In genomic region chr17:54814371-54814770, GRCh38 we compare ENCODE assay signal across 25 cellular contexts.
"Had no signal": no experiment of that assay in that cellular context is flagged by ENCODE, and none has a peak within 500 bp of the region (broad histone marks: within the 10 kb centered on the region; RNA-seq: fewer than 3 reads in every experiment).

No MANE protein-coding gene starts in this region.

- H3K36me3 ChIP-seq: cardiac muscle cell, SJCRH30 had no signal

- H3K4me3 ChIP-seq: cardiac muscle cell, K562, SJCRH30, SK-N-MC had no signal

- H3K27me3 ChIP-seq: cardiac muscle cell, SJCRH30 had no signal

- FAIRE-seq: K562, TTC549 had no signal

- DNase-seq: activated B cell treated with CpG ODN at 0.5 μM for 24 hours; activated CD4-positive, alpha-beta memory T cell treated with anti-CD3 and anti-CD28 coated beads, Interleukin-2, amount 10 ng/mL, durations not matched to agents 7 days and 5 days; activated CD4-positive, alpha-beta T cell treated with anti-CD3 and anti-CD28 coated beads for 4 hours; activated CD4-positive, CD25-positive, alpha-beta regulatory T cell treated with anti-CD3 and anti-CD28 coated beads, Interleukin-2, amount 50 U/mL, for 72 hours; activated CD8-positive, alpha-beta memory T cell treated with anti-CD3 and anti-CD28 coated beads for 24 hours; activated CD8-positive, alpha-beta memory T cell treated with anti-CD3 and anti-CD28 coated beads, Interleukin-2, amount 10 ng/mL, durations not matched to agents 7 days and 5 days; activated CD8-positive, alpha-beta memory T cell treated with anti-CD3 and anti-CD28 coated beads, Interleukin-2, amount 50 U/mL, for 48 hours; activated effector memory CD4-positive, alpha-beta T cell treated with anti-CD3 and anti-CD28 coated beads, Interleukin-2, amount 50 U/mL, for 16 hours; activated naive CD4-positive, alpha-beta T cell; activated naive CD4-positive, alpha-beta T cell treated with anti-CD3 and anti-CD28 coated beads, Interleukin-2, amount 50 U/mL, for 16 hours; activated naive CD8-positive, alpha-beta T cell treated with anti-CD3 and anti-CD28 coated beads for 36 hours; activated T-cell treated with anti-CD3 and anti-CD28 coated beads, Interleukin-2, amount 50 U/mL, for 48 hours; amniotic stem cell; aorta; NCI-H1105; NCI-H1417 treated with DMSO at 0.1 percent for 48 hours; NCI-H345; NCI-H524 treated with DMSO at 0.1 percent for 48 hours; NK-92 treated with Interleukin-12 subunit alpha and Interleukin-12 subunit beta, amount 100 ng/mL, for 24 hours; SHP77; SJCRH30 had no signal

- H3K27ac ChIP-seq: cardiac muscle cell, SJCRH30, SK-N-MC had no signal

- H3K9me3 ChIP-seq: SJCRH30 had no signal

- H3K4me1 ChIP-seq: SJCRH30 had no signal
